20 cellular contexts compared by ENCODE assay signal in genomic region chr6:154950979-154951378, GRCh38. TPM values are rescaled to one million over a fixed set of nuclear protein-coding genes. Genes with fewer than 3 reads are reported as not detected.
A peak's percentile ranks its signal among the peaks of the same experiment; 100 is the strongest.
DNase-seq lines count a peak whose midpoint lies in the region; ATAC-seq, FAIRE-seq and TF ChIP-seq lines count a peak whose summit lies in the region.
"Had no signal": no experiment of that assay in that cellular context is flagged by ENCODE, and none has a peak within 500 bp of the region (broad histone marks: within the 10 kb centered on the region; RNA-seq: fewer than 3 reads in every experiment).

No MANE protein-coding gene starts in this region.

- H3K23ac ChIP-seq in mesenchymal stem cell (ENCODE audit: low read length in 2 of 2): no peak overlapping the region

- peaks cover 28% of the 10 kb centered on the region for H3K4me1 ChIP-seq in CD4-positive, alpha-beta memory T cell (ENCODE audit: insufficient read depth, low read length)
- H3K4me1 ChIP-seq in Loucy (ENCODE audit: insufficient read depth, low read length, poor library complexity, severe bottlenecking): peaks cover 17% of the 10 kb centered on the region
- peaks cover 8% of the 10 kb centered on the region for H3K4me1 ChIP-seq in mesenchymal stem cell (ENCODE audit: control insufficient read depth, insufficient read depth, low read depth, low read length)
- H3K4me1 ChIP-seq: pancreas had no signal

- H4K8ac ChIP-seq in mesenchymal stem cell (ENCODE audit: low read length): no peak overlapping the region

- H3K18ac ChIP-seq in mesenchymal stem cell (ENCODE audit: low read depth in 1 of 2, low read length in 2 of 2): no peak overlapping the region

- peaks cover 12 to 23% of the 10 kb centered on the region in 2 donors for H3K36me3 Mint-ChIP-seq in CD4-positive, alpha-beta memory T cell
- peaks cover 3% of the 10 kb centered on the region for H3K36me3 Mint-ChIP-seq in effector memory CD8-positive, alpha-beta T cell (ENCODE audit: insufficient read depth)

- no peaks in the 10 kb centered on the region for H3K9me3 ChIP-seq in CD4-positive, alpha-beta memory T cell (ENCODE audit: control insufficient read depth in 1 of 2, low read length in 2 of 2)
- H3K9me3 ChIP-seq in Loucy (ENCODE audit: insufficient read depth, low read depth, low read length) (no peaks in the 10 kb centered on the region), mesenchymal stem cell (ENCODE audit: control insufficient read depth, low read length) (no peaks in the 10 kb centered on the region)
- H3K9me3 ChIP-seq: pancreas had no signal

- peak; percentile 8 for ATAC-seq in GM19397 (IDR thresholded peaks at IDR 0.05; ENCODE audit: unreplicated experiment)
- peak; percentile 44 for ATAC-seq in effector memory CD8-positive, alpha-beta T cell (replicated peaks)
- ATAC-seq in GM19023 (IDR thresholded peaks at IDR 0.05; ENCODE audit: unreplicated experiment): no peak
- ATAC-seq: left ventricle myocardium superior had no signal

- no peak overlapping the region for H3K14ac ChIP-seq in mesenchymal stem cell (ENCODE audit: low read length in 2 of 2)

- H3K27me3 Mint-ChIP-seq in CD4-positive, alpha-beta memory T cell: no peaks in the 10 kb centered on the region
- H3K27me3 Mint-ChIP-seq in effector memory CD8-positive, alpha-beta T cell: no peaks in the 10 kb centered on the region
- H3K27me3 Mint-ChIP-seq: brain had no signal

- no peaks in the 10 kb centered on the region for H3K9me2 ChIP-seq in Loucy (replicated peaks; ENCODE audit: low read depth, low read length)

- H4K20me1 ChIP-seq in Loucy (ENCODE audit: insufficient read depth, low read length, poor library complexity, severe bottlenecking): no peaks in the 10 kb centered on the region

- no peak overlapping the region for H2BK15ac ChIP-seq in mesenchymal stem cell (ENCODE audit: low read depth, poor library complexity, severe bottlenecking)

- no peak overlapping the region for H2BK5ac ChIP-seq in mesenchymal stem cell (ENCODE audit: low read depth, low read length, poor library complexity, severe bottlenecking)

- CTCF ChIA-PET in CD4-positive, alpha-beta memory T cell (lab: Charles Lee; ENCODE audit: partially characterized antibody): interaction anchor here (1.1 kb wide), 1 partner anchor 23 kb away, joined by 4 read pairs; no protein-coding TSS in a partner anchor

- no peak overlapping the region for H2AFZ ChIP-seq in Loucy (ENCODE audit: low read length)
- H2AFZ ChIP-seq in mesenchymal stem cell (ENCODE audit: low read depth, low read length): no peak overlapping the region

- H3K4me1 Mint-ChIP-seq in CD4-positive, alpha-beta memory T cell: peaks cover 16 to 41% (median 28%) of the 10 kb centered on the region in 4 donors
- H3K4me1 Mint-ChIP-seq in effector memory CD8-positive, alpha-beta T cell (ENCODE audit: low read depth in 2 of 2): peaks cover 32 to 35% of the 10 kb centered on the region in 2 donors
- H3K4me1 Mint-ChIP-seq: brain, H9 had no signal

- no peak overlapping the region for H2BK120ac ChIP-seq in mesenchymal stem cell (ENCODE audit: low read depth, low read length)

- H3K4me2 ChIP-seq in Loucy (ENCODE audit: low read depth, low read length, poor library complexity, severe bottlenecking): peak overlapping the region; percentile 29
- no peak overlapping the region for H3K4me2 ChIP-seq in mesenchymal stem cell (ENCODE audit: low read length, poor library complexity, severe bottlenecking)

- POLR2A ChIA-PET in CD4-positive, alpha-beta memory T cell (lab: Charles Lee; ENCODE audit: partially characterized antibody): no interaction called here

- no peak for TF ChIP-seq CTCF in Loucy (conservative IDR thresholded peaks at IDR 0.05; ENCODE audit: low read length)

- H3F3A ChIP-seq in Loucy (ENCODE audit: low read depth): no peaks in the 10 kb centered on the region

- no peak overlapping the region for H3K4me3 ChIP-seq in CD4-positive, alpha-beta memory T cell (ENCODE audit: low read length in 2 of 2)
- H3K4me3 ChIP-seq in Loucy (ENCODE audit: low read length, poor library complexity, severe bottlenecking) (no peak overlapping the region), mesenchymal stem cell (ENCODE audit: insufficient read depth in 1 of 2, low read depth in 1 of 2, low read length in 2 of 2) (no peak overlapping the region)
- H3K4me3 ChIP-seq: pancreas had no signal

- H3K9me3 Mint-ChIP-seq in CD4-positive, alpha-beta memory T cell: peaks cover 0 to 2% (median 0%) of the 10 kb centered on the region in 8 donors
- peaks cover 0 to 5% of the 10 kb centered on the region in 2 donors for H3K9me3 Mint-ChIP-seq in effector memory CD8-positive, alpha-beta T cell
- H3K9me3 Mint-ChIP-seq: H9 had no signal

- H3K79me2 ChIP-seq in Loucy (ENCODE audit: insufficient read depth, low read length): no peaks in the 10 kb centered on the region

- no peak overlapping the region for H3K4ac ChIP-seq in mesenchymal stem cell (ENCODE audit: low read depth in 1 of 2, low read length in 2 of 2)

- DNase-seq in CD4-positive, alpha-beta memory T cell: peak in 1 of 5 donors; percentile 27
- DNase-seq in effector memory CD8-positive, alpha-beta T cell: no peak
- DNase-seq in mesenchymal stem cell (no peak), dermis blood vessel endothelial cell (no peak), GM12892 (ENCODE audit: insufficient read length) (no peak)
- DNase-seq: activated CD4-positive, alpha-beta T cell treated with anti-CD3 and anti-CD28 coated beads for 4 hours; activated T-cell treated with anti-CD3 and anti-CD28 coated beads for 4 hours; cortex of kidney; H9; left ventricle myocardium superior; NCI-H2081; NCI-H524 treated with DMSO at 0.1 percent for 48 hours; pancreas; substantia nigra; T1000 had no signal

- no peak for FAIRE-seq in GM12892 (lab: Jason Lieb, UNC)
- FAIRE-seq: HTR-8/SVneo, pancreas had no signal

- intact Hi-C loops in CD4-positive, alpha-beta memory T cell (cut with micrococcal nuclease): no loop called here

- H3K27me3 ChIP-seq in CD4-positive, alpha-beta memory T cell (ENCODE audit: insufficient read depth, low read length): no peaks in the 10 kb centered on the region
- H3K27me3 ChIP-seq in Loucy (ENCODE audit: insufficient read depth, low read length, poor library complexity, severe bottlenecking): no peaks in the 10 kb centered on the region
- no peaks in the 10 kb centered on the region for H3K27me3 ChIP-seq in mesenchymal stem cell (ENCODE audit: control insufficient read depth in 1 of 2, insufficient read depth in 1 of 2, low read length in 2 of 2)
- H3K27me3 ChIP-seq: pancreas had no signal

- H4K91ac ChIP-seq in mesenchymal stem cell (ENCODE audit: low read length): no peak overlapping the region

- 97% methylated on average over 8 of the region's 8 CpGs for WGBS in mesenchymal stem cell

- no peak overlapping the region for H3K27ac ChIP-seq in CD4-positive, alpha-beta memory T cell (ENCODE audit: low read depth, low read length)
- no peak overlapping the region for H3K27ac ChIP-seq in mesenchymal stem cell (ENCODE audit: low read length, poor library complexity, severe bottlenecking)
- H3K27ac ChIP-seq: pancreas had no signal

- H3K9ac ChIP-seq in Loucy (ENCODE audit: low read depth, low read length, poor library complexity, severe bottlenecking) (no peak overlapping the region), mesenchymal stem cell (ENCODE audit: low read length) (no peak overlapping the region)

- no peak overlapping the region for H2AK5ac ChIP-seq in mesenchymal stem cell (ENCODE audit: low read length, severe bottlenecking)

- H3K79me1 ChIP-seq in mesenchymal stem cell (replicated peaks; ENCODE audit: low read length, poor library complexity, severe bottlenecking): no peaks in the 10 kb centered on the region

- peak overlapping the region in 6 of 7 donors; percentile 23 to 82 (median 53) for H3K27ac Mint-ChIP-seq in CD4-positive, alpha-beta memory T cell
- H3K27ac Mint-ChIP-seq in effector memory CD8-positive, alpha-beta T cell: peak overlapping the region; percentile 78 to 90
- H3K27ac Mint-ChIP-seq: brain, H9 had no signal

- H3K36me3 ChIP-seq in CD4-positive, alpha-beta memory T cell (ENCODE audit: insufficient read depth, low read length): no peaks in the 10 kb centered on the region
- H3K36me3 ChIP-seq in Loucy (ENCODE audit: insufficient read depth, low read length): no peaks in the 10 kb centered on the region
- peaks cover 0 to 12% of the 10 kb centered on the region in 2 experiments for H3K36me3 ChIP-seq in mesenchymal stem cell (ENCODE audit: control insufficient read depth in 1 of 2, insufficient read depth in 2 of 2, low read depth in 1 of 2, low read length in 2 of 2)
- H3K36me3 ChIP-seq: pancreas had no signal

- peak overlapping the region in 1 of 8 donors; percentile 8 for H3K4me3 Mint-ChIP-seq in CD4-positive, alpha-beta memory T cell
- H3K4me3 Mint-ChIP-seq in effector memory CD8-positive, alpha-beta T cell: no peak overlapping the region
- H3K4me3 Mint-ChIP-seq: brain, H9 had no signal

- H2BK12ac ChIP-seq in mesenchymal stem cell (ENCODE audit: low read length in 2 of 2): no peak overlapping the region

- no peak for TF ChIP-seq POLR2A in GM12892 (IDR thresholded peaks at IDR 0.05; ENCODE audit: low read depth, low read length)

RNA-seq across cellular contexts. Expression of gene TIAM2, which starts 44.1 kb away (rescaled TPM):
- total RNA-seq in CD4-positive, alpha-beta memory T cell: 10 to 100 TPM; 10.2 to 11.1 TPM
- polyA plus RNA-seq in CD4-positive, alpha-beta memory T cell: 1 to 10 TPM in 1 of 2 donors, under 1 TPM in 1; 0.15 to 1.4 TPM
- polyA plus RNA-seq in mesenchymal stem cell (2013, experiment 1 of 2): 4.8 TPM
- polyA plus RNA-seq in mesenchymal stem cell (2013, experiment 2 of 2): 4.5 TPM
- 10.6 and 19.3 TPM in 2 replicates for total RNA-seq in dermis blood vessel endothelial cell
- 27.5 TPM for polyA plus RNA-seq in GM12892 (2012; ENCODE audit: missing spikeins)
